12 cellular contexts compared by ENCODE assay signal in the genomic region with DNA sequence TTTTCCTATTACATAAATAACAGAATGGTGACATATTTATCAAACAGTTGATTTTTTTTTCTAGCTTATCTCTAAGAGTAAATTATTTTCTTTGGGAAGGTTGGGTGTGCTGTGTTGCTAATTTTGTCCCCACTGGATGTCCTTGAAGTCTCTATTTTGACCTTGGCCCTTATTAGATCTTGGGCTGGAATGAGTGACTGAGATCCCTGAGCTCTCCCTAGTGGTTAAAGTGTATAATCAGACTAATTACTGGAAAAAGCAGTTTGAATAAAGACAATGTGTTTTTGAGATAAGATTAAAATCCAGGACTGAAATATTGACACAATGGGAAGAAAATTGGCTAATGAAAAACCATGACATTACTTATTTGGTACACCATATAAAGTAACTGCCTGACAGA. TPM values are rescaled to one million over a fixed set of nuclear protein-coding genes. Genes with fewer than 3 reads are reported as not detected.
A peak's percentile ranks its signal among the peaks of the same experiment; 100 is the strongest.
DNase-seq lines count a peak whose midpoint lies in the region; ATAC-seq, FAIRE-seq and TF ChIP-seq lines count a peak whose summit lies in the region.
"Had no signal": no experiment of that assay in that cellular context is flagged by ENCODE, and none has a peak within 500 bp of the region (broad histone marks: within the 10 kb centered on the region; RNA-seq: fewer than 3 reads in every experiment).

No MANE protein-coding gene starts in this region.

- intact Hi-C loops in GM12878 (cut with micrococcal nuclease; ENCODE audit: unreplicated experiment) = loop anchor here (1.0 kb wide), 1 partner anchor 45 kb away; no protein-coding TSS in a partner anchor

- no peak overlapping the region for H3K4me3 Mint-ChIP-seq in osteocyte (ENCODE audit: unreplicated experiment)
- H3K4me3 Mint-ChIP-seq: IgD-negative memory B cell had no signal

- SMC1A ChIA-PET in GM12878 (lab: Charles Lee; ENCODE audit: uncharacterized antibody, unreplicated experiment) = interaction anchor here (1.0 to 2.1 kb wide), 3 partner anchors 43 to 57 kb away, joined by 3 to 13 read pairs (median 9); a partner anchor contains a TSS

- H3K9me3 Mint-ChIP-seq in osteocyte (ENCODE audit: unreplicated experiment) = no peaks in the 10 kb centered on the region

- no peaks in the 10 kb centered on the region for H3K4me1 ChIP-seq in GM12878 (ENCODE audit: control insufficient read depth, insufficient read depth, low read length)
- H3K4me1 ChIP-seq: heart left ventricle had no signal

- RAD21 ChIA-PET in GM12878 (lab: Charles Lee; ENCODE audit: unreplicated experiment) = interaction anchor here (2.8 kb wide), 1 partner anchor 46 kb away, joined by 8 read pairs; no protein-coding TSS in a partner anchor

- H3K9ac ChIP-seq in GM12878 (ENCODE audit: control insufficient read depth, insufficient read depth, low read length) = no peak overlapping the region

- no peak for TF ChIP-seq EP300 in GM12878 (IDR thresholded peaks at IDR 0.05; ENCODE audit: borderline replicate concordance in 1 of 2, control insufficient read depth in 1 of 2, low read depth in 2 of 2, low read length in 2 of 2)

- no peak overlapping the region for H2AFZ ChIP-seq in GM12878 (ENCODE audit: control insufficient read depth, low read depth, low read length)

- no peak overlapping the region for H3K4me3 ChIP-seq in GM12878
- H3K4me3 ChIP-seq: heart left ventricle had no signal

- peak; percentile 65 for TF ChIP-seq RAD21 in GM12878 (IDR thresholded peaks at IDR 0.05; ENCODE audit: insufficient read depth, low read depth, low read length)

- H3K9me3 ChIP-seq in GM12878 (replicated peaks; ENCODE audit: control insufficient read depth, insufficient read depth, low read length) = no peaks in the 10 kb centered on the region

- no peak overlapping the region for H3K27ac ChIP-seq in GM12878 (ENCODE audit: control insufficient read depth, insufficient read depth)
- H3K27ac ChIP-seq: heart left ventricle had no signal

- no peak for FAIRE-seq in GM12878 (lab: Jason Lieb, UNC)

- peak; percentile 21 for TF ChIP-seq CTCF in GM13976 (IDR thresholded peaks at IDR 0.05; ENCODE audit: borderline replicate concordance, control extremely low read depth, extremely low read depth, insufficient read depth, missing control alignments)
- peak in 2 of 3 experiments; percentile 24 to 40; a peak in 3 of 6 replicates for TF ChIP-seq CTCF in GM12878 (IDR thresholded peaks at IDR 0.05 in 2 of 3, conservative IDR thresholded peaks at IDR 0.05 in 1 of 3; ENCODE audit: control insufficient read depth in 2 of 3, extremely low read depth in 1 of 3, insufficient read depth in 1 of 3, low read depth in 3 of 3, low read length in 3 of 3)
- peak; percentile 26 for TF ChIP-seq CTCF in osteocyte (IDR thresholded peaks at IDR 0.05)

- H3K27me3 Mint-ChIP-seq in osteocyte (ENCODE audit: unreplicated experiment) = peaks cover 20% of the 10 kb centered on the region

- in situ Hi-C loops in GM13976 (cut with MboI; ENCODE audit: low sequenced_read_pairs, unreplicated experiment) = no loop called here
- in situ Hi-C loops in GM12878 (cut with MboI) = no loop called here

- H3K27me3 ChIP-seq in GM12878 (replicated peaks in 1 of 2; ENCODE audit: control insufficient read depth in 2 of 2, insufficient read depth in 2 of 2, low read length in 1 of 2) = no peaks in the 10 kb centered on the region

- no peak for DNase-seq in GM13976 (ENCODE audit: low spot score)
- peak; percentile 7 to 31 for DNase-seq in Kasumi-1 (lab: John Stamatoyannopoulos, UW)
- DNase-seq in GM12878 (ENCODE audit: low read depth, low spot score) = no peak
- no peak for DNase-seq in osteocyte (ENCODE audit: extremely low spot score, unreplicated experiment)
- no peak for DNase-seq in SK-N-DZ (ENCODE audit: low spot score)
- DNase-seq: cortex of kidney; heart left ventricle; stimulated activated CD8-positive, alpha-beta memory T cell treated with anti-CD3 and anti-CD28 coated beads, Interleukin-4, amount 100 ng/mL, for 48 hours; T-helper 9 cell had no signal

- H3K36me3 ChIP-seq in GM12878 (ENCODE audit: control insufficient read depth in 2 of 2, insufficient read depth in 2 of 2, low read length in 1 of 2) = no peaks in the 10 kb centered on the region
- H3K36me3 ChIP-seq: heart left ventricle had no signal

- H3K4me1 Mint-ChIP-seq in osteocyte (ENCODE audit: unreplicated experiment) = no peaks in the 10 kb centered on the region
- H3K4me1 Mint-ChIP-seq: IgD-negative memory B cell had no signal

- H3K36me3 Mint-ChIP-seq in osteocyte (ENCODE audit: unreplicated experiment) = no peaks in the 10 kb centered on the region
- H3K36me3 Mint-ChIP-seq: IgD-negative memory B cell had no signal

- TF ChIP-seq POLR2A in GM12878 (IDR thresholded peaks at IDR 0.05; ENCODE audit: low read depth, low read length) = no peak

- peak; percentile 45; the same call in 1 of the 3 replicates for ATAC-seq in GM12878
- no peak for ATAC-seq in GM21619 (IDR thresholded peaks at IDR 0.05; ENCODE audit: unreplicated experiment)
- ATAC-seq in HG02759 (IDR thresholded peaks at IDR 0.05; ENCODE audit: unreplicated experiment) = no peak
- ATAC-seq: heart left ventricle had no signal

- no peaks in the 10 kb centered on the region for H3K79me2 ChIP-seq in GM12878 (ENCODE audit: control insufficient read depth, insufficient read depth, low read length)

- H3K27ac Mint-ChIP-seq in osteocyte (ENCODE audit: unreplicated experiment) = no peak overlapping the region
- H3K27ac Mint-ChIP-seq: IgD-negative memory B cell had no signal

- H3K4me2 ChIP-seq in GM12878 (ENCODE audit: control insufficient read depth, insufficient read depth) = no peak overlapping the region

- CTCF ChIA-PET in GM12878 (lab: Yijun Ruan, JAX) = interaction anchor here (0.8 to 7.6 kb wide), 5 partner anchors 10 to 130 kb away, joined by 3 to 61 read pairs (median 3); no protein-coding TSS in a partner anchor

- no peaks in the 10 kb centered on the region for H4K20me1 ChIP-seq in GM12878 (ENCODE audit: control insufficient read depth, insufficient read depth)

- POLR2A ChIA-PET in GM12878 (lab: Charles Lee) = no interaction called here

- no TSS peak for BruUV-seq in GM12878 (replicated peaks; lab: Mats Ljungman, UMichigan)

RNA-seq across cellular contexts. Expression of a gene that starts 56.1 kb away (rescaled TPM):
- total RNA-seq in GM12878 (2013; cell fraction: nucleolus; rRNA removed) = 30.6 and 33.6 TPM in 2 replicates
- total RNA-seq in GM12878 (2014; rRNA removed) = 59.4 and 64.9 TPM in 2 replicates
- 44.0 and 47.1 TPM in 2 replicates for total RNA-seq in GM12878 (2014; rRNA removed; fragmentation: Illumina TruSeq; extraction: Trizol)
- total RNA-seq in GM12878 (2021) = 45.4 and 47.2 TPM in 2 replicates
- polyA plus RNA-seq in GM12878 (2011; ENCODE audit: low read depth) = 9.3 TPM
- 47.1 and 69.5 TPM in 2 replicates for polyA plus RNA-seq in GM12878 (2011; rRNA removed)
- 18.0 and 27.4 TPM in 2 replicates for polyA plus RNA-seq in GM12878 (2011; cell fraction: cytosol; rRNA removed)
- polyA plus RNA-seq in GM12878 (2011; cell fraction: nucleus; rRNA removed) = 18.2 and 22.5 TPM in 2 replicates
- polyA plus RNA-seq in GM12878 (2012) = 20.7 and 24.5 TPM in 2 replicates
- polyA plus RNA-seq in GM12878 (2014; fragmentation: Illumina TruSeq; extraction: Trizol) = 46.2 and 51.0 TPM in 2 replicates
- polyA plus RNA-seq in GM12878 (2014; fragmentation: Nextera tagmentation; extraction: Ambion mirVana) = 10 to 100 TPM; 53.8 to 87.8 TPM
- polyA plus RNA-seq in GM12878 (2014; rRNA removed) = 35.0 and 37.3 TPM in 2 replicates
- polyA plus RNA-seq in GM12878 (2016; fragmentation: Nextera tagmentation; extraction: Ambion mirVana) = 10 to 100 TPM; 86.2 to 92.6 TPM
- polyA minus RNA-seq in GM12878 (2011; rRNA and poly(A)+ RNA removed) = 21.7 and 28.2 TPM in 2 replicates
- 15.2 and 19.4 TPM in 2 replicates for polyA minus RNA-seq in GM12878 (2011; cell fraction: cytosol; rRNA and poly(A)+ RNA removed)
- polyA minus RNA-seq in GM12878 (2011; cell fraction: nucleus; rRNA and poly(A)+ RNA removed) = 27.0 and 46.8 TPM in 2 replicates
- 38.8 and 49.6 TPM in 2 replicates for total RNA-seq in osteocyte
- 85.4 and 88.2 TPM in 2 replicates for polyA plus RNA-seq in SK-N-DZ (2014; cell fraction: cytosol; rRNA removed)
- polyA plus RNA-seq in SK-N-DZ (2014; cell fraction: nucleus; rRNA removed) = 44.8 and 47.0 TPM in 2 replicates

RNA-seq across cellular contexts. Expression of a gene that starts 56.4 kb away (rescaled TPM):
- 33.0 and 33.8 TPM in 2 replicates for total RNA-seq in GM12878 (2013; cell fraction: nucleolus; rRNA removed)
- 5.1 and 6.0 TPM in 2 replicates for total RNA-seq in GM12878 (2014; rRNA removed)
- 3.8 and 7.0 TPM in 2 replicates for total RNA-seq in GM12878 (2014; rRNA removed; fragmentation: Illumina TruSeq; extraction: Trizol)
- total RNA-seq in GM12878 (2021) = 3.9 and 5.3 TPM in 2 replicates
- 1.2 TPM for polyA plus RNA-seq in GM12878 (2011; ENCODE audit: low read depth)
- 10.6 and 11.6 TPM in 2 replicates for polyA plus RNA-seq in GM12878 (2011; rRNA removed)
- 1.4 TPM in 2 replicates for polyA plus RNA-seq in GM12878 (2011; cell fraction: cytosol; rRNA removed)
- 3.4 and 3.8 TPM in 2 replicates for polyA plus RNA-seq in GM12878 (2011; cell fraction: nucleus; rRNA removed)
- 3.5 and 3.6 TPM in 2 replicates for polyA plus RNA-seq in GM12878 (2012)
- polyA plus RNA-seq in GM12878 (2014; fragmentation: Illumina TruSeq; extraction: Trizol) = 2.0 and 9.9 TPM in 2 replicates
- polyA plus RNA-seq in GM12878 (2014; fragmentation: Nextera tagmentation; extraction: Ambion mirVana) = 10 to 100 TPM; 15.4 to 18.1 TPM
- 1.9 and 7.5 TPM in 2 replicates for polyA plus RNA-seq in GM12878 (2014; rRNA removed)
- polyA plus RNA-seq in GM12878 (2016; fragmentation: Nextera tagmentation; extraction: Ambion mirVana) = 10 to 100 TPM; 14.0 to 16.6 TPM
- 6.0 and 6.7 TPM in 2 replicates for polyA minus RNA-seq in GM12878 (2011; rRNA and poly(A)+ RNA removed)
- polyA minus RNA-seq in GM12878 (2011; cell fraction: cytosol; rRNA and poly(A)+ RNA removed) = 2.8 TPM in 1 of 2 replicates, not detected in the other
- 13.7 and 15.1 TPM in 2 replicates for polyA minus RNA-seq in GM12878 (2011; cell fraction: nucleus; rRNA and poly(A)+ RNA removed)
- total RNA-seq in osteocyte = 3.0 and 3.9 TPM in 2 replicates
- polyA plus RNA-seq in SK-N-DZ (2014; cell fraction: cytosol; rRNA removed) = 1.7 and 3.4 TPM in 2 replicates
- 0.46 and 1.2 TPM in 2 replicates for polyA plus RNA-seq in SK-N-DZ (2014; cell fraction: nucleus; rRNA removed)

Comparison
In these comparisons a context has a peak if more than half of its experiments do, and no peak if none do; other contexts are left out.
1. DNase-seq: peak in Kasumi-1 (2 of 2); none in GM13976 (single experiment), GM12878 (single experiment), osteocyte (single experiment) and SK-N-DZ (single experiment).
2. Peak in every context shown above with its lines, with median percentiles within 50 percentile points of each other: CTCF ChIP-seq.